1 cellular context compared by ENCODE assay signal in the genomic region with DNA sequence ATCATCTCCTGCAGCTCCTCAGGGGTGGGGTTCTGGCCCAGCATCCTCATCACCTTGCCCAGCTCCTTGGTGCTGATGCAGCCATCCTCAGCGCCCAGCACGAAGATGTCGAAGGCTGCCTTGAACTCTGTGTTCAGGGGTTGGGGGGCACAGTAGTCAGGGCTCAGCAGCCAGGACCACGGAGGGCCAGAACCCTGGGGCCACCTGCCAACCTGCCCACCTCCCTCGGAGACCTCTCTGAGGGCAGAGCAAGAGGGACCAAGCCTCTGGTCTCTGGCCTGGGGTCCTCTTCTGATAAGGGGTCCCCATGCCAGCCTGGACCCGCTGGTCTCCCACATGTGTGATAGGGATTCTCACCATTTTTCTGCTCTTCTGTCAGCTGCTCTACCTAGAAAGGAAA.
TF ChIP-seq lines count a peak whose summit lies in the region.

No MANE protein-coding gene starts in this region.

TF ChIP-seq in H1, 55 proteins besides CTCF, POLR2A, EP300 and RAD21:
- no peak for TF ChIP-seq TEAD4 (IDR thresholded peaks at IDR 0.05; ENCODE audit: low read depth, low read length)
- TF ChIP-seq TAF7 (optimal IDR thresholded peaks at IDR 0.05; ENCODE audit: borderline replicate concordance, low read depth, low read length): no peak
- TF ChIP-seq SP1 (IDR thresholded peaks at IDR 0.05; ENCODE audit: low read depth, low read length): no peak
- no peak for TF ChIP-seq GABPA (IDR thresholded peaks at IDR 0.05; ENCODE audit: borderline replicate concordance, insufficient read depth, low read length)
- TF ChIP-seq TAF1 (IDR thresholded peaks at IDR 0.05; ENCODE audit: low read depth, low read length): no peak
- no peak for TF ChIP-seq CHD7 (IDR thresholded peaks at IDR 0.05; ENCODE audit: insufficient replicate concordance, low read length)
